Comparison of ENCODE assay signal across 18 cellular contexts in the genomic region with DNA sequence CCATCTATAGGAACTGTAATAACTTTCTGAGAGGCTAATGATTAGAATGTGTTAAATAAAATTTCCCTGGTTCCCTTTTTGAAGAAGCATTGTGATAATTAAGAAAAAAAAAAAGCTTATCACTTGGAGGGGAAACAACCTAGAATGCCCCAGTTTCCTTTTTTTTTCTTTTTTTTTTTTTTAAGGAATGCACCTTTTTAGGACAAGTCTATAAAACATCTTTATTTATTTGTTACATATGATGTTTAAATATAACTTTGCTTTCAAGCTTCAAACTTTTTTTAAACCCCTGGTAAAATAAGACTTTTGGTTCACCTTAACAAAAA. TPM values are rescaled to one million over a fixed set of nuclear protein-coding genes. Genes with fewer than 3 reads are reported as not detected.
DNase-seq lines count a peak whose midpoint lies in the region; ATAC-seq and TF ChIP-seq lines count a peak whose summit lies in the region.
"Had no signal": no experiment of that assay in that cellular context is flagged by ENCODE, and none has a peak within 500 bp of the region (broad histone marks: within the 10 kb centered on the region; RNA-seq: fewer than 3 reads in every experiment).

No MANE protein-coding gene starts in this region.

- H3K18ac ChIP-seq in mesenchymal stem cell (ENCODE audit: low read depth in 1 of 2, low read length in 2 of 2), result no peak overlapping the region

- H3K4me1 Mint-ChIP-seq in Calu3 (ENCODE audit: low read depth, unreplicated experiment), result peaks cover 84% of the 10 kb centered on the region
- peaks cover 10% of the 10 kb centered on the region for H3K4me1 Mint-ChIP-seq in activated T-helper 17 cell treated with anti-CD3 and anti-CD28 coated beads, Interleukin-2, amount 50 U/mL, for 72 hours
- H3K4me1 Mint-ChIP-seq: central memory CD8-positive, alpha-beta T cell had no signal

- H3K27ac ChIP-seq in mesenchymal stem cell (ENCODE audit: low read length, poor library complexity, severe bottlenecking) (no peak overlapping the region), tibial nerve (no peak overlapping the region)
- H3K27ac ChIP-seq: SJCRH30, thoracic aorta had no signal

- no peaks in the 10 kb centered on the region for H3K9me3 Mint-ChIP-seq in Calu3 (ENCODE audit: low read depth, unreplicated experiment)
- no peaks in the 10 kb centered on the region for H3K9me3 Mint-ChIP-seq in activated T-helper 17 cell treated with anti-CD3 and anti-CD28 coated beads, Interleukin-2, amount 50 U/mL, for 72 hours
- H3K9me3 Mint-ChIP-seq: central memory CD8-positive, alpha-beta T cell had no signal

- peak overlapping the region; percentile 56 for H3K4me3 Mint-ChIP-seq in Calu3 (ENCODE audit: low read depth, unreplicated experiment)
- H3K4me3 Mint-ChIP-seq in activated T-helper 17 cell treated with anti-CD3 and anti-CD28 coated beads, Interleukin-2, amount 50 U/mL, for 72 hours, result peak overlapping the region; percentile 63
- H3K4me3 Mint-ChIP-seq: central memory CD8-positive, alpha-beta T cell had no signal

- peaks cover 29% of the 10 kb centered on the region for H3K36me3 Mint-ChIP-seq in Calu3 (ENCODE audit: insufficient read depth, unreplicated experiment)
- H3K36me3 Mint-ChIP-seq in activated T-helper 17 cell treated with anti-CD3 and anti-CD28 coated beads, Interleukin-2, amount 50 U/mL, for 72 hours (ENCODE audit: low read depth), result peaks cover 17% of the 10 kb centered on the region

- peak overlapping the region; percentile 46 for H3K9ac ChIP-seq in mesenchymal stem cell (ENCODE audit: low read length)

- no peak overlapping the region for H3K23ac ChIP-seq in mesenchymal stem cell (ENCODE audit: low read length in 2 of 2)

- no peak overlapping the region for H3K4me2 ChIP-seq in mesenchymal stem cell (ENCODE audit: low read length, poor library complexity, severe bottlenecking)

- no peak overlapping the region for H2BK12ac ChIP-seq in mesenchymal stem cell (ENCODE audit: low read length in 2 of 2)

- no peak overlapping the region for H4K8ac ChIP-seq in mesenchymal stem cell (ENCODE audit: low read length)

- ATAC-seq in activated T-helper 17 cell treated with anti-CD3 and anti-CD28 coated beads, Interleukin-2, amount 50 U/mL, for 72 hours (replicated peaks), result no peak
- ATAC-seq in sciatic nerve, result no peak
- ATAC-seq: left lobe of liver had no signal

- peaks cover 8% of the 10 kb centered on the region for H3K79me1 ChIP-seq in mesenchymal stem cell (replicated peaks; ENCODE audit: low read length, poor library complexity, severe bottlenecking)

- H3K4ac ChIP-seq in mesenchymal stem cell (ENCODE audit: low read depth in 1 of 2, low read length in 2 of 2), result no peak overlapping the region

- H3K27me3 Mint-ChIP-seq in Calu3 (ENCODE audit: unreplicated experiment), result no peaks in the 10 kb centered on the region
- no peaks in the 10 kb centered on the region for H3K27me3 Mint-ChIP-seq in activated T-helper 17 cell treated with anti-CD3 and anti-CD28 coated beads, Interleukin-2, amount 50 U/mL, for 72 hours
- H3K27me3 Mint-ChIP-seq: central memory CD8-positive, alpha-beta T cell had no signal

- H3K36me3 ChIP-seq in mesenchymal stem cell (ENCODE audit: control insufficient read depth in 1 of 2, insufficient read depth in 2 of 2, low read depth in 1 of 2, low read length in 2 of 2) (peaks cover 6 to 30% of the 10 kb centered on the region in 2 experiments), tibial nerve (peaks cover 0 to 33% (median 0%) of the 10 kb centered on the region in 3 donors)
- H3K36me3 ChIP-seq: SJCRH30 had no signal

- no peaks in the 10 kb centered on the region for H3K27me3 ChIP-seq in mesenchymal stem cell (ENCODE audit: control insufficient read depth in 1 of 2, insufficient read depth in 1 of 2, low read length in 2 of 2)
- no peaks in the 10 kb centered on the region for H3K27me3 ChIP-seq in tibial nerve

- no peak overlapping the region for H2BK5ac ChIP-seq in mesenchymal stem cell (ENCODE audit: low read depth, low read length, poor library complexity, severe bottlenecking)

- no peak overlapping the region for H2AFZ ChIP-seq in mesenchymal stem cell (ENCODE audit: low read depth, low read length)

- no peak for TF ChIP-seq POLR2A in tibial nerve (IDR thresholded peaks at IDR 0.05)

- H2AK5ac ChIP-seq in mesenchymal stem cell (ENCODE audit: low read length, severe bottlenecking), result no peak overlapping the region

- H3K9me3 ChIP-seq in mesenchymal stem cell (ENCODE audit: control insufficient read depth, low read length) (no peaks in the 10 kb centered on the region), tibial nerve (no peaks in the 10 kb centered on the region)
- H3K9me3 ChIP-seq: SJCRH30, thoracic aorta had no signal

- H3K4me1 ChIP-seq in mesenchymal stem cell (ENCODE audit: control insufficient read depth, insufficient read depth, low read depth, low read length), result peaks cover 23% of the 10 kb centered on the region
- H3K4me1 ChIP-seq in tibial nerve, result no peaks in the 10 kb centered on the region

- no peak for TF ChIP-seq EP300 in tibial nerve (IDR thresholded peaks at IDR 0.05)

- H2BK15ac ChIP-seq in mesenchymal stem cell (ENCODE audit: low read depth, poor library complexity, severe bottlenecking), result no peak overlapping the region

- no peak overlapping the region for H4K91ac ChIP-seq in mesenchymal stem cell (ENCODE audit: low read length)

- TSS peak; percentile 82 for BruUV-seq in Calu3 (replicated peaks; lab: Mats Ljungman, UMichigan)

- H2BK120ac ChIP-seq in mesenchymal stem cell (ENCODE audit: low read depth, low read length), result no peak overlapping the region

- intact Hi-C loops in Calu3 (cut with micrococcal nuclease; ENCODE audit: unreplicated experiment), result loop anchor here (10.0 kb wide), 1 partner anchor 310 kb away; no protein-coding TSS in a partner anchor
- intact Hi-C loops in sciatic nerve (cut with DNase I), result no loop called here

- no peak for TF ChIP-seq CTCF in Calu3 (IDR thresholded peaks at IDR 0.05; ENCODE audit: unreplicated experiment)
- no peak for TF ChIP-seq CTCF in tibial nerve (IDR thresholded peaks at IDR 0.05)

- H3K4me3 ChIP-seq in mesenchymal stem cell (ENCODE audit: insufficient read depth in 1 of 2, low read depth in 1 of 2, low read length in 2 of 2), result no peak overlapping the region
- H3K4me3 ChIP-seq in tibial nerve, result no peak overlapping the region
- H3K4me3 ChIP-seq: SJCRH30, thoracic aorta had no signal

- peak overlapping the region; percentile 100 for H3K27ac Mint-ChIP-seq in Calu3 (ENCODE audit: unreplicated experiment)
- H3K27ac Mint-ChIP-seq in activated T-helper 17 cell treated with anti-CD3 and anti-CD28 coated beads, Interleukin-2, amount 50 U/mL, for 72 hours, result peak overlapping the region; percentile 41

- no peak overlapping the region for H3K14ac ChIP-seq in mesenchymal stem cell (ENCODE audit: low read length in 2 of 2)

- DNase-seq in Calu3 (no peak), HT-29 (ENCODE audit: low spot score) (peak; percentile 2), mesenchymal stem cell (no peak), sciatic nerve (ENCODE audit: low spot score) (no peak), tibial nerve (ENCODE audit: low spot score in 2 of 2) (no peak)
- no peak for DNase-seq in stimulated activated naive CD4-positive, alpha-beta T cell treated with Interleukin-2 at 50 U/mL for 16 hours (lab: John Stamatoyannopoulos, UW)
- DNase-seq: activated effector memory CD4-positive, alpha-beta T cell treated with anti-CD3 and anti-CD28 coated beads, Interleukin-2, amount 50 U/mL, for 16 hours; COR-L47; GOT3; NCI-H1417; NCI-H526 treated with DMSO at 0.1 percent for 48 hours; SJCRH30 had no signal

- CTCF ChIA-PET in Calu3 (lab: Charles Lee), result interaction anchor here (1.5 kb wide), 1 partner anchor 323 kb away, joined by 6 read pairs; no protein-coding TSS in a partner anchor

RNA-seq across cellular contexts. Expression of a gene that starts 7.3 kb away (rescaled TPM):
- total RNA-seq in Calu3 (2022), result 48.1 and 50.0 TPM in 2 replicates
- total RNA-seq in HT-29 (2014; rRNA removed; shearing (Covaris generic)), result 24.2 and 24.7 TPM in 2 replicates
- 10 to 100 TPM; 23.9 to 42.3 TPM for total RNA-seq in activated T-helper 17 cell treated with anti-CD3 and anti-CD28 coated beads, Interleukin-2, amount 50 U/mL, for 72 hours
- polyA plus RNA-seq in mesenchymal stem cell (2013, experiment 1 of 2), result 39.7 TPM
- polyA plus RNA-seq in mesenchymal stem cell (2013, experiment 2 of 2), result 41.1 TPM
- 23.0 TPM for total RNA-seq in sciatic nerve
- total RNA-seq in tibial nerve, result 10 to 100 TPM; 20.7 to 30.6 (median 23.6) TPM

RNA-seq across cellular contexts. Expression of a gene that starts 30.2 kb away (rescaled TPM):
- total RNA-seq in Calu3 (2022), result 1.1 and 1.4 TPM in 2 replicates
- total RNA-seq in HT-29 (2014; rRNA removed; shearing (Covaris generic)), result 0.08 TPM in 1 of 2 replicates, not detected in the other
- 1 to 10 TPM; 1.1 to 2.4 TPM for total RNA-seq in activated T-helper 17 cell treated with anti-CD3 and anti-CD28 coated beads, Interleukin-2, amount 50 U/mL, for 72 hours
- polyA plus RNA-seq in mesenchymal stem cell (2013, experiment 1 of 2), result 0.32 TPM
- polyA plus RNA-seq in mesenchymal stem cell (2013, experiment 2 of 2), result 0.29 TPM
- 5.3 TPM for total RNA-seq in sciatic nerve
- 1 to 10 TPM in 3 of 4 donors, not detected in 1; 4.4 to 7.5 (median 4.6) TPM for total RNA-seq in tibial nerve

RNA-seq across cellular contexts. Expression of a gene that starts 51.8 kb away (rescaled TPM):
- total RNA-seq in Calu3 (2022) (not detected in 2 replicates), sciatic nerve (not detected), tibial nerve (not detected)
- total RNA-seq in HT-29 (2014; rRNA removed; shearing (Covaris generic)), result not detected in 2 replicates
- under 1 TPM; 0.22 to 0.61 TPM for total RNA-seq in activated T-helper 17 cell treated with anti-CD3 and anti-CD28 coated beads, Interleukin-2, amount 50 U/mL, for 72 hours
- polyA plus RNA-seq in mesenchymal stem cell (2013, experiment 1 of 2), result 0.19 TPM
- 0.05 TPM for polyA plus RNA-seq in mesenchymal stem cell (2013, experiment 2 of 2)
- total RNA-seq: esophagus mucosa; left lobe of liver; SJCRH30; T-helper 2 cell treated with Interferon-gamma antibody and Interleukin-4, amounts not matched to agents 100 ng/mL and 5 ng/mL, for 36 hours; thoracic aorta had no signal
